Comparison of ENCODE assay signal across 33 cellular contexts in genomic region chr2:23111263-23111662, GRCh38.
DNase-seq lines count a peak whose midpoint lies in the region; ATAC-seq, FAIRE-seq and TF ChIP-seq lines count a peak whose summit lies in the region.
"Had no signal": no experiment of that assay in that cellular context is flagged by ENCODE, and none has a peak within 500 bp of the region (broad histone marks: within the 10 kb centered on the region; RNA-seq: fewer than 3 reads in every experiment).

No MANE protein-coding gene starts in this region.

- H3K9ac ChIP-seq in liver (ENCODE audit: low read depth in 1 of 2, low read length in 2 of 2) = no peak overlapping the region
- no peak overlapping the region for H3K9ac ChIP-seq in HepG2 (ENCODE audit: insufficient read depth, low read depth, low read length)
- H3K9ac ChIP-seq: BLaER1; BLaER1 treated with 17β-estradiol and CSF1 and Interleukin-3, amounts not matched to agents 10 nM and 100 nM had no signal

- CTCF ChIA-PET in HepG2 (lab: Yijun Ruan, JAX; ENCODE audit: low intra/inter-chr PET ratio, low total read pairs) = no interaction called here

- no peaks in the 10 kb centered on the region for H3K79me2 ChIP-seq in HepG2 (ENCODE audit: insufficient read depth, low read length)

- H3K4me1 ChIP-seq in liver (ENCODE audit: control insufficient read depth in 4 of 4, insufficient read depth in 4 of 4, low read length in 3 of 4) (peaks cover 0 to 6% (median 3%) of the 10 kb centered on the region in 4 donors), HepG2 (ENCODE audit: insufficient read depth, low read length) (no peaks in the 10 kb centered on the region), right lobe of liver (no peaks in the 10 kb centered on the region)
- H3K4me1 ChIP-seq: A549; BLaER1; BLaER1 treated with 17β-estradiol and CSF1 and Interleukin-3, amounts not matched to agents 10 nM and 100 nM; Caco-2 had no signal

- H3K36me3 ChIP-seq in liver (ENCODE audit: control insufficient read depth in 4 of 4, insufficient read depth in 3 of 4, low read depth in 1 of 4, low read length in 3 of 4) = no peaks in the 10 kb centered on the region
- H3K36me3 ChIP-seq in HepG2 (replicated peaks in 1 of 2; ENCODE audit: control insufficient read depth in 1 of 2, insufficient read depth in 2 of 2, low read length in 2 of 2) = no peaks in the 10 kb centered on the region
- no peaks in the 10 kb centered on the region for H3K36me3 ChIP-seq in right lobe of liver
- H3K36me3 ChIP-seq: BE2C; BLaER1; BLaER1 treated with 17β-estradiol and CSF1 and Interleukin-3, amounts not matched to agents 10 nM and 100 nM had no signal

- FAIRE-seq in HepG2 (lab: Jason Lieb, UNC) = no peak
- FAIRE-seq: A204.1, A549, D721Med had no signal

- H3K4me3 ChIP-seq in liver (ENCODE audit: low read depth in 1 of 3, low read length in 3 of 3) (no peak overlapping the region), HepG2 (replicated peaks in 1 of 3; ENCODE audit: insufficient read depth in 1 of 3, low read depth in 2 of 3, low read length in 3 of 3) (no peak overlapping the region), right lobe of liver (no peak overlapping the region)
- H3K4me3 ChIP-seq: A549; BLaER1; BLaER1 treated with 17β-estradiol and CSF1 and Interleukin-3, amounts not matched to agents 10 nM and 100 nM had no signal

- peak; percentile 14 to 33 for TF ChIP-seq RAD21 in liver (IDR thresholded peaks at IDR 0.05)
- no peak for TF ChIP-seq RAD21 in HepG2 (CRISPR knock-in tag; IDR thresholded peaks at IDR 0.05)

- TF ChIP-seq POLR2A in HepG2 (IDR thresholded peaks at IDR 0.05; ENCODE audit: insufficient read depth in 1 of 2, low read depth in 2 of 2, low read length in 2 of 2) (no peak), right lobe of liver (IDR thresholded peaks at IDR 0.05) (no peak)

- TF ChIP-seq EP300 in HepG2 (IDR thresholded peaks at IDR 0.05; ENCODE audit: low read depth in 2 of 2, low read length in 2 of 2) (no peak), HepG2 (CRISPR knock-in tag; IDR thresholded peaks at IDR 0.05; ENCODE audit: borderline replicate concordance) (no peak)

- intact Hi-C loops in HepG2 (cut with micrococcal nuclease; ENCODE audit: unreplicated experiment) (no loop called here), right lobe of liver (cut with DNase I) (no loop called here)

- TF ChIP-seq CTCF in liver (IDR thresholded peaks at IDR 0.05; ENCODE audit: low read depth, low read length, missing input control) = no peak
- TF ChIP-seq CTCF in HepG2 (CRISPR knock-in tag; IDR thresholded peaks at IDR 0.05) = no peak
- TF ChIP-seq CTCF in right lobe of liver (IDR thresholded peaks at IDR 0.05) = no peak

- no peak for ATAC-seq in HepG2
- ATAC-seq in left lobe of liver = peak; percentile 86
- ATAC-seq in right lobe of liver = peak; percentile 59 to 74 (median 66)
- ATAC-seq: A549; CD8-positive, alpha-beta T cell had no signal

- H3K9me3 ChIP-seq in liver (ENCODE audit: control insufficient read depth in 4 of 4, low read length in 3 of 4) (no peaks in the 10 kb centered on the region), HepG2 (ENCODE audit: low read length) (peaks cover 4% of the 10 kb centered on the region; the same call in 1 of the 2 replicates), right lobe of liver (no peaks in the 10 kb centered on the region)
- H3K9me3 ChIP-seq: BE2C had no signal

- in situ Hi-C loops in HepG2 (cut with HindIII; ENCODE audit: extremely low pct_ligation_motif_present, low pct_unique_long_range_greater_than_20kb) = no loop called here

- DNase-seq in HepG2 (ENCODE audit: low spot score) (no peak), left lobe of liver (ENCODE audit: low spot score) (no peak), right lobe of liver (no peak), ecto neural progenitor cell (ENCODE audit: low spot score) (no peak), SIG-M5 (lab: John Stamatoyannopoulos, UW) (no peak)
- DNase-seq: 8988T; ACHN; AML-193; BE2C; C1 segment of cervical spinal cord; Caco-2; Calu3; CD4-positive, alpha-beta memory T cell; CD4-positive, alpha-beta T cell; CD4-positive, CD25-positive, alpha-beta regulatory T cell; CD8-positive, alpha-beta memory T cell; CD8-positive, alpha-beta T cell; COR-L47; DMS 273 treated with DMSO at 0.1 percent for 48 hours; DMS153; DMS53; DMS79; DMS79 treated with DMSO at 0.1 percent for 48 hours; DND-41; EL had no signal

- POLR2A ChIA-PET in HepG2 (lab: Yijun Ruan, JAX) = no interaction called here

- no peak overlapping the region for H3K27ac ChIP-seq in liver (ENCODE audit: low read depth in 1 of 2, low read length in 2 of 2)
- H3K27ac ChIP-seq in HepG2 (ENCODE audit: extremely low read length, insufficient read depth, low read length) = no peak overlapping the region
- H3K27ac ChIP-seq in right lobe of liver = no peak overlapping the region
- H3K27ac ChIP-seq: 22Rv1; A549; BLaER1; BLaER1 treated with 17β-estradiol and CSF1 and Interleukin-3, amounts not matched to agents 10 nM and 100 nM; C4-2B had no signal

- no peak overlapping the region for H2AFZ ChIP-seq in HepG2 (ENCODE audit: low read length)

- no peak overlapping the region for H3K4me2 ChIP-seq in HepG2 (ENCODE audit: low read depth, low read length)
- H3K4me2 ChIP-seq: A549; BLaER1; BLaER1 treated with 17β-estradiol and CSF1 and Interleukin-3, amounts not matched to agents 10 nM and 100 nM had no signal

- H3K27me3 ChIP-seq in liver (ENCODE audit: control insufficient read depth in 4 of 4, insufficient read depth in 4 of 4, low read length in 3 of 4) = no peaks in the 10 kb centered on the region
- no peaks in the 10 kb centered on the region for H3K27me3 ChIP-seq in HepG2 (ENCODE audit: control insufficient read depth in 1 of 2, insufficient read depth in 2 of 2, low read length in 2 of 2)
- no peaks in the 10 kb centered on the region for H3K27me3 ChIP-seq in right lobe of liver
- H3K27me3 ChIP-seq: BE2C; BLaER1; BLaER1 treated with 17β-estradiol and CSF1 and Interleukin-3, amounts not matched to agents 10 nM and 100 nM had no signal

- BruUV-seq in HepG2 (replicated peaks; lab: Mats Ljungman, UMichigan) = no TSS peak

- H4K20me1 ChIP-seq in HepG2 (ENCODE audit: insufficient read depth, low read length) = no peaks in the 10 kb centered on the region
- H4K20me1 ChIP-seq: BLaER1; BLaER1 treated with 17β-estradiol and CSF1 and Interleukin-3, amounts not matched to agents 10 nM and 100 nM had no signal

- 26% methylated on average over 2 of the region's 2 CpGs for WGBS in liver
- 1% methylated on average over 2 of the region's 2 CpGs for WGBS in HepG2 (ENCODE audit: low lambda C conversion rate)
- WGBS in right lobe of liver (ENCODE audit: insufficient coverage, low coverage, low lambda C conversion rate, missing lambda C conversion rate) = 17% methylated on average over 2 of the region's 2 CpGs

TF ChIP-seq in liver, 16 proteins besides CTCF, POLR2A, EP300 and RAD21 (continues in another document):
- TF ChIP-seq GABPA (IDR thresholded peaks at IDR 0.05 in 1 of 2, conservative IDR thresholded peaks at IDR 0.05 in 1 of 2) (no peak), ATF3 (IDR thresholded peaks at IDR 0.05) (no peak), MAX (IDR thresholded peaks at IDR 0.05) (peak; percentile 17), NR2F2 (IDR thresholded peaks at IDR 0.05) (no peak), ZBTB33 (IDR thresholded peaks at IDR 0.05) (peak; percentile 38)

TF ChIP-seq in HepG2, 621 proteins besides CTCF, POLR2A, EP300 and RAD21 (continues in another document):
- TF ChIP-seq SRF (IDR thresholded peaks at IDR 0.05; ENCODE audit: low read depth, low read length) (no peak), CAMTA2 (CRISPR knock-in tag; IDR thresholded peaks at IDR 0.05; ENCODE audit: borderline replicate concordance) (no peak), ELK4 (CRISPR knock-in tag; IDR thresholded peaks at IDR 0.05; ENCODE audit: borderline replicate concordance) (no peak), ZNF639 (CRISPR knock-in tag; conservative IDR thresholded peaks at IDR 0.05) (no peak)
